10 cellular contexts compared by ENCODE assay signal in genomic region chr11:7672276-7672959, GRCh38. TPM values are rescaled to one million over a fixed set of nuclear protein-coding genes. Genes with fewer than 3 reads are reported as not detected.
DNase-seq lines count a peak whose midpoint lies in the region; ATAC-seq and TF ChIP-seq lines count a peak whose summit lies in the region.
"Had no signal": no experiment of that assay in that cellular context is flagged by ENCODE, and none has a peak within 500 bp of the region (broad histone marks: within the 10 kb centered on the region; RNA-seq: fewer than 3 reads in every experiment).

No MANE protein-coding gene starts in this region.

- peak overlapping the region; percentile 61; the same call in 1 of the 2 replicates for H3K4me3 ChIP-seq in HUES6 (ENCODE audit: low read depth, low read length)
- H3K4me3 ChIP-seq in hepatocyte, result no peak overlapping the region
- H3K4me3 ChIP-seq in mucosa of descending colon, result no peak overlapping the region

- H3K27ac ChIP-seq in HUES6 (ENCODE audit: low read depth, low read length), result no peak overlapping the region
- H3K27ac ChIP-seq in hepatocyte, result peak overlapping the region; percentile 77
- H3K27ac ChIP-seq in substantia nigra (ENCODE audit: low read depth, low read length, poor library complexity, severe bottlenecking), result peak overlapping the region; percentile 60

- H3K36me3 ChIP-seq in HUES6 (ENCODE audit: control insufficient read depth, insufficient read depth, low read length), result peaks cover 18% of the 10 kb centered on the region
- H3K36me3 ChIP-seq in hepatocyte (replicated peaks; ENCODE audit: insufficient read depth, low read depth), result no peaks in the 10 kb centered on the region
- no peaks in the 10 kb centered on the region for H3K36me3 ChIP-seq in mucosa of descending colon (ENCODE audit: low read depth)

- H3K4me1 ChIP-seq in HUES6 (ENCODE audit: control insufficient read depth, insufficient read depth, low read length) (peaks cover 24% of the 10 kb centered on the region), hepatocyte (ENCODE audit: insufficient read depth) (peaks cover 32% of the 10 kb centered on the region), mucosa of descending colon (ENCODE audit: low read depth) (peaks cover 5% of the 10 kb centered on the region)

- H3K9me3 ChIP-seq in HUES6 (ENCODE audit: control insufficient read depth, insufficient read depth, low read depth, low read length) (no peaks in the 10 kb centered on the region), hepatocyte (ENCODE audit: low read depth) (no peaks in the 10 kb centered on the region), mucosa of descending colon (no peaks in the 10 kb centered on the region)

- no peak for ATAC-seq in mucosa of descending colon

- H3K36me3 Mint-ChIP-seq in T-helper 2 cell treated with Interferon-gamma antibody and Interleukin-4, amounts not matched to agents 5 μg/mL and 100 μg/mL, for 36 hours (ENCODE audit: low read depth), result no peaks in the 10 kb centered on the region

- H3K4me1 Mint-ChIP-seq in T-helper 2 cell treated with Interferon-gamma antibody and Interleukin-4, amounts not matched to agents 5 μg/mL and 100 μg/mL, for 36 hours (ENCODE audit: low read depth), result peaks cover 2% of the 10 kb centered on the region

- H3K4me3 Mint-ChIP-seq in T-helper 2 cell treated with Interferon-gamma antibody and Interleukin-4, amounts not matched to agents 5 μg/mL and 100 μg/mL, for 36 hours, result peak overlapping the region; percentile 34

- no peak overlapping the region for H2AFZ ChIP-seq in hepatocyte

- intact Hi-C loops in mucosa of descending colon (cut with DNase I, micrococcal nuclease), result no loop called here

- H3K9me3 Mint-ChIP-seq in T-helper 2 cell treated with Interferon-gamma antibody and Interleukin-4, amounts not matched to agents 5 μg/mL and 100 μg/mL, for 36 hours, result no peaks in the 10 kb centered on the region

- no peak overlapping the region for H3K27ac Mint-ChIP-seq in T-helper 2 cell treated with Interferon-gamma antibody and Interleukin-4, amounts not matched to agents 5 μg/mL and 100 μg/mL, for 36 hours

- peaks cover 4% of the 10 kb centered on the region for H3K79me2 ChIP-seq in hepatocyte

- H3K27me3 Mint-ChIP-seq in T-helper 2 cell treated with Interferon-gamma antibody and Interleukin-4, amounts not matched to agents 5 μg/mL and 100 μg/mL, for 36 hours (ENCODE audit: low read depth), result peaks cover 44% of the 10 kb centered on the region

- H4K20me1 ChIP-seq in hepatocyte (ENCODE audit: insufficient read depth, poor library complexity, severe bottlenecking), result no peaks in the 10 kb centered on the region

- H3K9ac ChIP-seq in HUES6 (ENCODE audit: low read length), result no peak overlapping the region

- H3K27me3 ChIP-seq in HUES6 (ENCODE audit: control insufficient read depth, insufficient read depth, low read length) (no peaks in the 10 kb centered on the region; the same call in 1 of the 2 replicates), hepatocyte (no peaks in the 10 kb centered on the region)

- H3K4me2 ChIP-seq in hepatocyte, result peak overlapping the region; percentile 95

- 88% methylated on average over 16 of the region's 16 CpGs for WGBS in hepatocyte (ENCODE audit: low lambda C conversion rate, missing lambda C conversion rate)

- H3K9me2 ChIP-seq in hepatocyte (replicated peaks; ENCODE audit: insufficient read depth), result no peaks in the 10 kb centered on the region

- TF ChIP-seq CTCF in hepatocyte (IDR thresholded peaks at IDR 0.05; ENCODE audit: poor library complexity) (no peak), mucosa of descending colon (IDR thresholded peaks at IDR 0.05) (no peak)

- DNase-seq in T-helper 2 cell treated with Interferon-gamma antibody and Interleukin-4, amounts not matched to agents 5 μg/mL and 100 μg/mL, for 36 hours (ENCODE audit: low spot score), result no peak
- DNase-seq in T-helper 2 cell (no peak), hepatocyte (ENCODE audit: low spot score) (peak; percentile 25), substantia nigra (lab: John Stamatoyannopoulos, UW) (no peak), NK-92 (lab: John Stamatoyannopoulos, UW; ENCODE audit: unreplicated experiment) (no peak), DMS114 treated with DMSO at 0.1 percent for 48 hours (lab: John Stamatoyannopoulos, UW; ENCODE audit: unreplicated experiment) (no peak), mucosa of descending colon (no peak)
- DNase-seq: Kasumi-1 had no signal

RNA-seq across cellular contexts. Expression of gene CYB5R2, which starts 0.9 kb away (rescaled TPM):
- 19.9 and 25.0 TPM in 2 replicates for total RNA-seq in hepatocyte
- 37.4 and 38.5 TPM in 2 replicates for polyA plus RNA-seq in hepatocyte
- total RNA-seq in mucosa of descending colon, result 1 to 10 TPM; 2.3 to 7.0 (median 6.3) TPM

RNA-seq across cellular contexts. Expression of gene OVCH2, which starts 33.9 kb away (rescaled TPM):
- total RNA-seq in hepatocyte, result 0.12 and 0.63 TPM in 2 replicates
- 0.51 TPM in 1 of 2 replicates, not detected in the other for polyA plus RNA-seq in hepatocyte
- total RNA-seq in mucosa of descending colon, result not detected
- total RNA-seq: kidney epithelial cell had no signal
